In genomic region chr4:7780751-7781348, GRCh38 we compare ENCODE assay signal across 16 cellular contexts.
DNase-seq lines count a peak whose midpoint lies in the region; TF ChIP-seq lines count a peak whose summit lies in the region.
"Had no signal": no experiment of that assay in that cellular context is flagged by ENCODE, and none has a peak within 500 bp of the region (broad histone marks: within the 10 kb centered on the region; RNA-seq: fewer than 3 reads in every experiment).

No MANE protein-coding gene starts in this region.

- H3K4me3 ChIP-seq in fibroblast of lung (replicated peaks in 1 of 4; ENCODE audit: control extremely low read depth in 1 of 4, insufficient read depth in 1 of 4, low read depth in 3 of 4, low read length in 4 of 4), result no peak overlapping the region
- H3K4me3 ChIP-seq in tibial nerve, result no peak overlapping the region
- H3K4me3 ChIP-seq: SJCRH30 had no signal

- H3K27ac Mint-ChIP-seq in activated naive CD4-positive, alpha-beta T cell treated with anti-CD3 and anti-CD28 coated beads for 36 hours, result peak overlapping the region; percentile 88
- H3K27ac Mint-ChIP-seq in activated T-helper 1 cell treated with anti-CD3 and anti-CD28 coated beads, Interleukin-12 subunit alpha, Interleukin-12 subunit beta, Interleukin-2, Interleukin-4 antibody, amounts not matched to agents 30 ng/mL and 10 ng/mL and 1 ng/mL, durations not matched to agents 14 hours and 24 hours and 36 hours, result peak overlapping the region; percentile 78
- H3K27ac Mint-ChIP-seq in stimulated activated naive CD8-positive, alpha-beta T cell treated with anti-CD3 and anti-CD28 coated beads, Interleukin-15, Interleukin-2, amounts not matched to agents 100 ng/mL and 50 ng/mL, for 24 hours, result peak overlapping the region; percentile 86
- H3K27ac Mint-ChIP-seq: activated CD8-positive, alpha-beta memory T cell treated with anti-CD3 and anti-CD28 coated beads, Interleukin-2, amount 10 ng/mL, durations not matched to agents 7 days and 5 days; dendritic cell treated with granulocyte-macrophage colony-stimulating factor and Interleukin-4, amounts not matched to agents 40 ng/mL and 50 ng/mL, for 4 days; type B pancreatic cell had no signal

- H3K4me3 Mint-ChIP-seq in activated naive CD4-positive, alpha-beta T cell treated with anti-CD3 and anti-CD28 coated beads for 36 hours, result peak overlapping the region; percentile 43
- H3K4me3 Mint-ChIP-seq in activated T-helper 1 cell treated with anti-CD3 and anti-CD28 coated beads, Interleukin-12 subunit alpha, Interleukin-12 subunit beta, Interleukin-2, Interleukin-4 antibody, amounts not matched to agents 30 ng/mL and 10 ng/mL and 1 ng/mL, durations not matched to agents 14 hours and 24 hours and 36 hours, result peak overlapping the region; percentile 12
- no peak overlapping the region for H3K4me3 Mint-ChIP-seq in stimulated activated naive CD8-positive, alpha-beta T cell treated with anti-CD3 and anti-CD28 coated beads, Interleukin-15, Interleukin-2, amounts not matched to agents 100 ng/mL and 50 ng/mL, for 24 hours
- H3K4me3 Mint-ChIP-seq: activated CD8-positive, alpha-beta memory T cell treated with anti-CD3 and anti-CD28 coated beads, Interleukin-2, amount 10 ng/mL, durations not matched to agents 7 days and 5 days; dendritic cell treated with granulocyte-macrophage colony-stimulating factor and Interleukin-4, amounts not matched to agents 40 ng/mL and 50 ng/mL, for 4 days; type B pancreatic cell had no signal

- H3K4me1 Mint-ChIP-seq in activated naive CD4-positive, alpha-beta T cell treated with anti-CD3 and anti-CD28 coated beads for 36 hours (ENCODE audit: low read depth), result peaks cover 59% of the 10 kb centered on the region
- H3K4me1 Mint-ChIP-seq in activated T-helper 1 cell treated with anti-CD3 and anti-CD28 coated beads, Interleukin-12 subunit alpha, Interleukin-12 subunit beta, Interleukin-2, Interleukin-4 antibody, amounts not matched to agents 30 ng/mL and 10 ng/mL and 1 ng/mL, durations not matched to agents 14 hours and 24 hours and 36 hours (ENCODE audit: low read depth), result peaks cover 51% of the 10 kb centered on the region
- H3K4me1 Mint-ChIP-seq in stimulated activated naive CD8-positive, alpha-beta T cell treated with anti-CD3 and anti-CD28 coated beads, Interleukin-15, Interleukin-2, amounts not matched to agents 100 ng/mL and 50 ng/mL, for 24 hours (ENCODE audit: low read depth), result peaks cover 35% of the 10 kb centered on the region

- WGBS in tibial nerve, 2 donors, result 65 to 73% methylated on average over 5 of the region's 5 CpGs

- H3K4me1 ChIP-seq in fibroblast of lung (ENCODE audit: control insufficient read depth, extremely low read depth, insufficient read depth, low read length), result peaks cover 23% of the 10 kb centered on the region
- H3K4me1 ChIP-seq in tibial nerve, result peaks cover 0 to 46% (median 14%) of the 10 kb centered on the region in 4 donors
- H3K4me1 ChIP-seq: SJCRH30 had no signal

- no peak for TF ChIP-seq EP300 in tibial nerve (IDR thresholded peaks at IDR 0.05)

- H3K36me3 ChIP-seq in fibroblast of lung (ENCODE audit: control insufficient read depth, insufficient read depth, low read length), result peaks cover 19% of the 10 kb centered on the region
- peaks cover 0 to 46% (median 0%) of the 10 kb centered on the region in 3 donors for H3K36me3 ChIP-seq in tibial nerve

- no peak for TF ChIP-seq POLR2A in tibial nerve (IDR thresholded peaks at IDR 0.05)

- H3K79me2 ChIP-seq in fibroblast of lung (ENCODE audit: control insufficient read depth, insufficient read depth, low read length), result peaks cover 2% of the 10 kb centered on the region

- H4K20me1 ChIP-seq in fibroblast of lung (ENCODE audit: control insufficient read depth, extremely low read depth, insufficient read depth, low read length), result no peaks in the 10 kb centered on the region

- H3K9ac ChIP-seq in fibroblast of lung (ENCODE audit: insufficient read depth, low read length), result no peak overlapping the region

- TF ChIP-seq CTCF in fibroblast of lung (conservative IDR thresholded peaks at IDR 0.05 in 1 of 2, IDR thresholded peaks at IDR 0.05 in 1 of 2; ENCODE audit: low read depth in 1 of 2, low read length in 2 of 2) (no peak), tibial nerve (IDR thresholded peaks at IDR 0.05) (no peak)

- H3K27me3 ChIP-seq in fibroblast of lung (ENCODE audit: control insufficient read depth, insufficient read depth, low read length) (no peaks in the 10 kb centered on the region), tibial nerve (no peaks in the 10 kb centered on the region)
- H3K27me3 ChIP-seq: SJCRH30 had no signal

- no peak for DNase-seq in activated naive CD4-positive, alpha-beta T cell treated with anti-CD3 and anti-CD28 coated beads for 36 hours
- no peak for DNase-seq in activated naive CD4-positive, alpha-beta T cell treated with anti-CD3 and anti-CD28 coated beads, Interleukin-2, amount 50 U/mL, for 16 hours
- DNase-seq in activated T-helper 1 cell treated with anti-CD3 and anti-CD28 coated beads, Interleukin-12 subunit alpha, Interleukin-12 subunit beta, Interleukin-2, Interleukin-4 antibody, amounts not matched to agents 30 ng/mL and 10 ng/mL and 1 ng/mL, durations not matched to agents 14 hours and 24 hours and 36 hours (ENCODE audit: low spot score), result no peak
- no peak for DNase-seq in fibroblast of lung (ENCODE audit: low read depth in 2 of 2)
- DNase-seq in SKM-1 treated with dmso at 0.1 percent for 144 hours (lab: John Stamatoyannopoulos, UW; ENCODE audit: unreplicated experiment), result no peak
- DNase-seq in GF-D8 (lab: John Stamatoyannopoulos, UW), result no peak
- DNase-seq in tibial nerve (ENCODE audit: low spot score in 2 of 2), result no peak
- DNase-seq: activated CD8-positive, alpha-beta memory T cell treated with anti-CD3 and anti-CD28 coated beads, Interleukin-2, amount 10 ng/mL, durations not matched to agents 7 days and 5 days; amniotic stem cell; naive thymus-derived CD8-positive, alpha-beta T cell; NCI-H146; NCI-H446; SJCRH30 had no signal

- CTCF ChIA-PET in activated naive CD4-positive, alpha-beta T cell treated with anti-CD3 and anti-CD28 coated beads for 36 hours (lab: Charles Lee), result interaction anchor here (0.6 to 1.2 kb wide), 5 partner anchors 16 to 121 kb away, joined by 3 to 5 read pairs (median 4); no protein-coding TSS in a partner anchor

- peaks cover 4% of the 10 kb centered on the region for H3K36me3 Mint-ChIP-seq in activated naive CD4-positive, alpha-beta T cell treated with anti-CD3 and anti-CD28 coated beads for 36 hours (ENCODE audit: low read depth)
- peaks cover 15% of the 10 kb centered on the region for H3K36me3 Mint-ChIP-seq in activated T-helper 1 cell treated with anti-CD3 and anti-CD28 coated beads, Interleukin-12 subunit alpha, Interleukin-12 subunit beta, Interleukin-2, Interleukin-4 antibody, amounts not matched to agents 30 ng/mL and 10 ng/mL and 1 ng/mL, durations not matched to agents 14 hours and 24 hours and 36 hours (ENCODE audit: low read depth)
- H3K36me3 Mint-ChIP-seq in stimulated activated naive CD8-positive, alpha-beta T cell treated with anti-CD3 and anti-CD28 coated beads, Interleukin-15, Interleukin-2, amounts not matched to agents 100 ng/mL and 50 ng/mL, for 24 hours (ENCODE audit: low read depth), result peaks cover 22% of the 10 kb centered on the region

- H3K9me3 ChIP-seq in fibroblast of lung (ENCODE audit: control insufficient read depth, insufficient read depth, low read depth, low read length), result no peaks in the 10 kb centered on the region
- H3K9me3 ChIP-seq in tibial nerve, result no peaks in the 10 kb centered on the region
- H3K9me3 ChIP-seq: SJCRH30 had no signal

- H3K27ac ChIP-seq in fibroblast of lung (ENCODE audit: insufficient read depth, low read length), result peak overlapping the region; percentile 53
- peak overlapping the region in 2 of 4 donors; percentile 67 to 80 for H3K27ac ChIP-seq in tibial nerve
- H3K27ac ChIP-seq: SJCRH30 had no signal

- H2AFZ ChIP-seq in fibroblast of lung (ENCODE audit: low read length), result no peak overlapping the region

- no peak overlapping the region for H3K4me2 ChIP-seq in fibroblast of lung (ENCODE audit: extremely low read depth, insufficient read depth, low read length)

- H3K27me3 Mint-ChIP-seq in activated naive CD4-positive, alpha-beta T cell treated with anti-CD3 and anti-CD28 coated beads for 36 hours (ENCODE audit: low read depth), result no peaks in the 10 kb centered on the region
- H3K27me3 Mint-ChIP-seq in activated T-helper 1 cell treated with anti-CD3 and anti-CD28 coated beads, Interleukin-12 subunit alpha, Interleukin-12 subunit beta, Interleukin-2, Interleukin-4 antibody, amounts not matched to agents 30 ng/mL and 10 ng/mL and 1 ng/mL, durations not matched to agents 14 hours and 24 hours and 36 hours (ENCODE audit: insufficient read depth), result no peaks in the 10 kb centered on the region
- H3K27me3 Mint-ChIP-seq in stimulated activated naive CD8-positive, alpha-beta T cell treated with anti-CD3 and anti-CD28 coated beads, Interleukin-15, Interleukin-2, amounts not matched to agents 100 ng/mL and 50 ng/mL, for 24 hours, result no peaks in the 10 kb centered on the region
- H3K27me3 Mint-ChIP-seq: activated CD8-positive, alpha-beta memory T cell treated with anti-CD3 and anti-CD28 coated beads, Interleukin-2, amount 10 ng/mL, durations not matched to agents 7 days and 5 days; naive thymus-derived CD8-positive, alpha-beta T cell; type B pancreatic cell had no signal

- no peaks in the 10 kb centered on the region for H3K9me3 Mint-ChIP-seq in activated naive CD4-positive, alpha-beta T cell treated with anti-CD3 and anti-CD28 coated beads for 36 hours
- H3K9me3 Mint-ChIP-seq in activated T-helper 1 cell treated with anti-CD3 and anti-CD28 coated beads, Interleukin-12 subunit alpha, Interleukin-12 subunit beta, Interleukin-2, Interleukin-4 antibody, amounts not matched to agents 30 ng/mL and 10 ng/mL and 1 ng/mL, durations not matched to agents 14 hours and 24 hours and 36 hours, result no peaks in the 10 kb centered on the region
- no peaks in the 10 kb centered on the region for H3K9me3 Mint-ChIP-seq in stimulated activated naive CD8-positive, alpha-beta T cell treated with anti-CD3 and anti-CD28 coated beads, Interleukin-15, Interleukin-2, amounts not matched to agents 100 ng/mL and 50 ng/mL, for 24 hours
- H3K9me3 Mint-ChIP-seq: dendritic cell treated with granulocyte-macrophage colony-stimulating factor and Interleukin-4, amounts not matched to agents 40 ng/mL and 50 ng/mL, for 4 days; naive thymus-derived CD8-positive, alpha-beta T cell; type B pancreatic cell had no signal

- intact Hi-C loops in activated naive CD4-positive, alpha-beta T cell treated with anti-CD3 and anti-CD28 coated beads for 36 hours (cut with micrococcal nuclease), result loop anchor here (2.0 kb wide), 1 partner anchor 22 kb away; no protein-coding TSS in a partner anchor
- intact Hi-C loops in activated T-helper 1 cell treated with anti-CD3 and anti-CD28 coated beads, Interleukin-12 subunit alpha, Interleukin-12 subunit beta, Interleukin-2, Interleukin-4 antibody, amounts not matched to agents 30 ng/mL and 10 ng/mL and 1 ng/mL, durations not matched to agents 14 hours and 24 hours and 36 hours (cut with micrococcal nuclease), result loop anchor here (2.0 kb wide), 1 partner anchor 22 kb away; no protein-coding TSS in a partner anchor
